Comparison of ENCODE assay signal across 1 cellular context in the genomic region with DNA sequence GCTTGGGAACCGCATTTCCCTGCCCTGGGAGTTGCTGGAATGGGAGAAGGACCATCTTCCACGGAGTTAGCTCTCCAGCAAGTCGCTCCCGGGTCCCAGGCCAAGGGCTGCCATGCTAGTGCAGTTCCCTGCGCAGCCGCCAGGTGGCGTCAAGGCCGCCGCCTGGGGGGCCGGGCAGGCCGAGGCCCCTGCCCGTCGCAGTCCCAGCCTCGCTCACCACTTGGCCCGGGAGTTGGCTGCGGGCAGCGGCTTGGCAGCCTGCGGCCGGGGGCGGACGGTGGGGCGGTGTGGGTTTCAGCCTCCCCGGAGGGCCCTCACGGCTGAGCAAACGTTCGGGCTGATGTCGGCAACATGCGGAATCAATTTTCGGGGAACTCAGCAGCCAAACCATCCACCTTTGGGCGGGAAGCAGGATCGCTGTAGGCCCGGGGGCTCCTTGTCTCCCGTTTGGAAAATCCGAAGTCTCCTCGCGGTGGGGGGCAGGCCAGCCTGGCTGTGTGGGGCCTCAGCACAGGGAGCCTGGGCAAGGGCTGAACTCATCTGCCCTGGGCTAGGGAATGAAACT.
TF ChIP-seq lines count a peak whose summit lies in the region.

No MANE protein-coding gene starts in this region.

TF ChIP-seq in SK-N-SH, 30 proteins besides CTCF, POLR2A, EP300 and RAD21 (continued from another document):
- no peak for TF ChIP-seq RFX5 (IDR thresholded peaks at IDR 0.05; ENCODE audit: low read length)
